Comparison of ENCODE assay signal across 8 cellular contexts in genomic region chr16:88442811-88443576, GRCh38. TPM values are rescaled to one million over a fixed set of nuclear protein-coding genes. Genes with fewer than 3 reads are reported as not detected.
DNase-seq lines count a peak whose midpoint lies in the region; ATAC-seq, FAIRE-seq and TF ChIP-seq lines count a peak whose summit lies in the region.

No MANE protein-coding gene starts in this region.

- intact Hi-C loops in activated T-helper 1 cell treated with anti-CD3 and anti-CD28 coated beads, Interleukin-12 subunit alpha, Interleukin-12 subunit beta, Interleukin-2, Interleukin-4 antibody, amounts not matched to agents 30 ng/mL and 10 ng/mL and 1 ng/mL, durations not matched to agents 14 hours and 24 hours and 36 hours (cut with micrococcal nuclease), result loop anchor here (1.0 to 2.0 kb wide), 3 partner anchors 84 to 119 kb away; no protein-coding TSS in a partner anchor
- intact Hi-C loops in tibial artery (cut with DNase I; ENCODE audit: low total_unique reads), result loop anchor here (5.0 to 10.0 kb wide), 2 partner anchors 119 to 342 kb away; partner anchors contain the start of gene PIEZO1

- no peaks in the 10 kb centered on the region for H3K4me1 Mint-ChIP-seq in activated T-helper 1 cell treated with anti-CD3 and anti-CD28 coated beads, Interleukin-12 subunit alpha, Interleukin-12 subunit beta, Interleukin-2, Interleukin-4 antibody, amounts not matched to agents 30 ng/mL and 10 ng/mL and 1 ng/mL, durations not matched to agents 14 hours and 24 hours and 36 hours (ENCODE audit: low read depth)

- FAIRE-seq in RCC 7860 (lab: Jason Lieb, UNC), result no peak

- H3K27ac ChIP-seq in neutrophil (no peak overlapping the region), tibial artery (no peak overlapping the region)

- H3K9me3 ChIP-seq in neutrophil (no peaks in the 10 kb centered on the region), tibial artery (no peaks in the 10 kb centered on the region)

- no peaks in the 10 kb centered on the region for H3K36me3 ChIP-seq in neutrophil
- H3K36me3 ChIP-seq in tibial artery, result no peaks in the 10 kb centered on the region

- H3K9me3 Mint-ChIP-seq in activated T-helper 1 cell treated with anti-CD3 and anti-CD28 coated beads, Interleukin-12 subunit alpha, Interleukin-12 subunit beta, Interleukin-2, Interleukin-4 antibody, amounts not matched to agents 30 ng/mL and 10 ng/mL and 1 ng/mL, durations not matched to agents 14 hours and 24 hours and 36 hours, result no peaks in the 10 kb centered on the region

- no peak overlapping the region for H3K27ac Mint-ChIP-seq in activated T-helper 1 cell treated with anti-CD3 and anti-CD28 coated beads, Interleukin-12 subunit alpha, Interleukin-12 subunit beta, Interleukin-2, Interleukin-4 antibody, amounts not matched to agents 30 ng/mL and 10 ng/mL and 1 ng/mL, durations not matched to agents 14 hours and 24 hours and 36 hours

- DNase-seq in GM03348 (ENCODE audit: low spot score) (peak; percentile 94), HPDE6-E6E7 (ENCODE audit: extremely low spot score) (peak; percentile 91), RCC 7860 (ENCODE audit: low spot score) (peak; percentile 50), fibroblast of the aortic adventitia (ENCODE audit: low read depth) (peak; percentile 63), tibial artery (peak in 1 of 2 donors; percentile 80)
- peak; percentile 70 for DNase-seq in activated T-helper 1 cell treated with anti-CD3 and anti-CD28 coated beads, Interleukin-12 subunit alpha, Interleukin-12 subunit beta, Interleukin-2, Interleukin-4 antibody, amounts not matched to agents 30 ng/mL and 10 ng/mL and 1 ng/mL, durations not matched to agents 14 hours and 24 hours and 36 hours (ENCODE audit: low spot score)

- H3K27me3 Mint-ChIP-seq in activated T-helper 1 cell treated with anti-CD3 and anti-CD28 coated beads, Interleukin-12 subunit alpha, Interleukin-12 subunit beta, Interleukin-2, Interleukin-4 antibody, amounts not matched to agents 30 ng/mL and 10 ng/mL and 1 ng/mL, durations not matched to agents 14 hours and 24 hours and 36 hours (ENCODE audit: insufficient read depth), result peaks cover 3% of the 10 kb centered on the region

- no peak overlapping the region for H3K4me3 Mint-ChIP-seq in activated T-helper 1 cell treated with anti-CD3 and anti-CD28 coated beads, Interleukin-12 subunit alpha, Interleukin-12 subunit beta, Interleukin-2, Interleukin-4 antibody, amounts not matched to agents 30 ng/mL and 10 ng/mL and 1 ng/mL, durations not matched to agents 14 hours and 24 hours and 36 hours

- no peaks in the 10 kb centered on the region for H3K36me3 Mint-ChIP-seq in activated T-helper 1 cell treated with anti-CD3 and anti-CD28 coated beads, Interleukin-12 subunit alpha, Interleukin-12 subunit beta, Interleukin-2, Interleukin-4 antibody, amounts not matched to agents 30 ng/mL and 10 ng/mL and 1 ng/mL, durations not matched to agents 14 hours and 24 hours and 36 hours (ENCODE audit: low read depth)

- TF ChIP-seq CTCF in fibroblast of the aortic adventitia (IDR thresholded peaks at IDR 0.05; ENCODE audit: insufficient read depth, low read length) (peak; percentile 91), neutrophil (IDR thresholded peaks at IDR 0.05) (peak; percentile 76), tibial artery (IDR thresholded peaks at IDR 0.05) (peak; percentile 88 to 93)

- peaks cover 0 to 2% of the 10 kb centered on the region in 2 experiments for H3K4me1 ChIP-seq in neutrophil (ENCODE audit: control insufficient read depth in 1 of 2, insufficient read depth in 1 of 2, low read depth in 1 of 2, low read length in 1 of 2)
- peaks cover 0 to 8% (median 4%) of the 10 kb centered on the region in 4 donors for H3K4me1 ChIP-seq in tibial artery

- H3K4me3 ChIP-seq in fibroblast of the aortic adventitia (ENCODE audit: low read depth, low read length) (no peak overlapping the region), neutrophil (ENCODE audit: low read depth in 1 of 2, low read length in 1 of 2) (no peak overlapping the region), tibial artery (no peak overlapping the region)

- peaks cover 20% of the 10 kb centered on the region for H3K27me3 ChIP-seq in neutrophil
- H3K27me3 ChIP-seq in tibial artery, result peaks cover 0 to 54% of the 10 kb centered on the region in 2 donors

- ATAC-seq in HG02571 (IDR thresholded peaks at IDR 0.05; ENCODE audit: unreplicated experiment), result no peak

RNA-seq across cellular contexts. Expression of gene ZFPM1, which starts 10.1 kb away (rescaled TPM):
- 20.6 and 21.7 TPM in 2 replicates for total RNA-seq in activated T-helper 1 cell treated with anti-CD3 and anti-CD28 coated beads, Interleukin-12 subunit alpha, Interleukin-12 subunit beta, Interleukin-2, Interleukin-4 antibody, amounts not matched to agents 30 ng/mL and 10 ng/mL and 1 ng/mL, durations not matched to agents 14 hours and 24 hours and 36 hours
- 4.2 and 5.2 TPM in 2 replicates for total RNA-seq in fibroblast of the aortic adventitia (ENCODE audit: low replicate concordance)
